Comparison of ENCODE assay signal across 9 cellular contexts in the genomic region with DNA sequence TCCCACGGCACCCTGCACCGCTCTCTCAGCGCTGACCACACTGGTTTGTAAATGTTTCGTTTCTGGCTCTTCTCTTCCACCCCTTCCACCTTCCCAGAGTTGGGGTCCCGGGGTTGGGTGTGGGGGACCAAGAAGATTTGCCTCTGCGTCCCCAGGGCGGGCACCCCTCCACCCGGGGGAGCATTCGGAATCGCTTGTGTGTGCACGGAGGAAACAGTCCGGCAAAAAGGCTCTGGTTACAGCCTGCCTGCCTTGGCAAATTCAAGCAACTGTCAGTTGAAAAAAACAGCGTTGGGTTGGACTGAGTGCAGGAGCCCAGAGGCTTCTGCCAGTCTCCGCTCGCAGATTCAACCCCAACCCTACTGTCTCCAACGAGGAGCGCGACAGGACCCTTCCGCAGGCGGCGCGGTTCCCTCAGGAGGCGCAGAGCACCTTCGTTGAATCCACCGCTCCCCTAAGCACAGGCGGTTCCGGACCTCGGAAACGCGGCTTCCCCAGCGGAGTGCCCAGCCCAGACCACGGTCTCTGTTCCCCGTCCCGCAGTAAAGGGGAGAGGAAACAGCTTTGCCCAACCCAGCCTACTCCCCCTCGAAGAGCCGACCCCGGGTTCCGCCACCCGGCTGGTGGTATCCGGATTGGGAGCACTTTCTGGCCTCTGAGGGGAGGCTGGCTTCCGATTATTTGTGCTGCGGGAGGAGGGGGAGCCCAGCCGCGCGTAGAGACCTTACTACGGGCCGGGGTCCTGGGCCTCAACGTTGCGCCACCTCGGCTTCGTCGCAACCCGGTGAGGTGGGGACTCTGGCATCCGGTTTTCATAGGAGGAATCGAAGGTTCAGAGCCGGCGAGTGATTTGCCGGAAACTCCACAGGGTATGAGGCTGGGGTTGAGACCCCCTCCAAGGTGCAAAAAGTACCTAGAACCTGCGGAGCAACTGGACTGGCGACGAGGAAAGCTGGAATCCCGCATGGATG. TPM values are rescaled to one million over a fixed set of nuclear protein-coding genes. Genes with fewer than 3 reads are reported as not detected.
DNase-seq lines count a peak whose midpoint lies in the region; ATAC-seq and TF ChIP-seq lines count a peak whose summit lies in the region.
"Had no signal": no experiment of that assay in that cellular context is flagged by ENCODE, and none has a peak within 500 bp of the region (broad histone marks: within the 10 kb centered on the region; RNA-seq: fewer than 3 reads in every experiment).

No MANE protein-coding gene starts in this region.

- H3T11ph ChIP-seq in H9 (ENCODE audit: low read length) = no peak overlapping the region

- H3K4me3 ChIP-seq in left ventricle myocardium inferior (peak overlapping the region; percentile 51), rectal smooth muscle tissue (ENCODE audit: low read length) (peak overlapping the region; percentile 40)
- H3K4me3 ChIP-seq: ovary had no signal

- H3K9me3 ChIP-seq in H9 (ENCODE audit: control insufficient read depth, low read depth, low read length) (no peaks in the 10 kb centered on the region), left ventricle myocardium inferior (replicated peaks) (no peaks in the 10 kb centered on the region)

- H3K79me2 ChIP-seq in H9 (ENCODE audit: insufficient read depth, low read length) = no peaks in the 10 kb centered on the region

- TF ChIP-seq CTCF in H9 (conservative IDR thresholded peaks at IDR 0.05) = no peak
- TF ChIP-seq CTCF in activated CD8-positive, alpha-beta T cell treated with anti-CD3 and anti-CD28 coated beads for 36 hours (IDR thresholded peaks at IDR 0.05) = no peak
- TF ChIP-seq CTCF in left ventricle myocardium inferior (IDR thresholded peaks at IDR 0.05; ENCODE audit: borderline replicate concordance) = no peak
- TF ChIP-seq CTCF in HFFc6 (IDR thresholded peaks at IDR 0.05) = no peak

- CTCF ChIA-PET in activated CD8-positive, alpha-beta T cell treated with anti-CD3 and anti-CD28 coated beads for 36 hours (lab: Charles Lee) = no interaction called here

- no peak overlapping the region for H3K18ac ChIP-seq in H9 (ENCODE audit: insufficient read length, low read depth, low read length)

- H3K23ac ChIP-seq in H9 (ENCODE audit: insufficient read length, low read depth, low read length) = no peak overlapping the region

- H3K27ac ChIP-seq in H9 (ENCODE audit: insufficient read length, low read depth, low read length) (no peak overlapping the region), left ventricle myocardium inferior (replicated peaks) (no peak overlapping the region), rectal smooth muscle tissue (ENCODE audit: low read depth, low read length) (no peak overlapping the region)
- H3K27ac ChIP-seq: ovary had no signal

- H3K27me3 Mint-ChIP-seq in H9 (ENCODE audit: low read depth) = peaks cover 100% of the 10 kb centered on the region
- peaks cover 79% of the 10 kb centered on the region for H3K27me3 Mint-ChIP-seq in activated CD8-positive, alpha-beta T cell treated with anti-CD3 and anti-CD28 coated beads for 36 hours
- peaks cover 83% of the 10 kb centered on the region for H3K27me3 Mint-ChIP-seq in HFFc6 (ENCODE audit: insufficient read depth)

- peak overlapping the region; percentile 48 for H3K4me2 ChIP-seq in H9 (ENCODE audit: insufficient read depth, insufficient read length, low read length)

- H3K4me1 Mint-ChIP-seq in H9 (peaks cover 38 to 57% of the 10 kb centered on the region in 2 experiments), HFFc6 (ENCODE audit: low read depth) (peaks cover 26% of the 10 kb centered on the region)
- H3K4me1 Mint-ChIP-seq in activated CD8-positive, alpha-beta T cell treated with anti-CD3 and anti-CD28 coated beads for 36 hours (ENCODE audit: low read depth) = peaks cover 24% of the 10 kb centered on the region

- no peak overlapping the region for H2AFZ ChIP-seq in H9 (ENCODE audit: low read length)

- H4K8ac ChIP-seq in H9 (replicated peaks; ENCODE audit: insufficient read length, low read depth, low read length) = no peak overlapping the region

- peaks cover 4% of the 10 kb centered on the region; the same call in 1 of the 2 replicates for H3K4me1 ChIP-seq in H9 (ENCODE audit: insufficient read depth, low read length)
- peaks cover 37% of the 10 kb centered on the region for H3K4me1 ChIP-seq in left ventricle myocardium inferior
- H3K4me1 ChIP-seq in rectal smooth muscle tissue (ENCODE audit: control insufficient read depth, insufficient read depth, low read length) = peaks cover 3% of the 10 kb centered on the region

- H3K27me3 ChIP-seq in H9 (ENCODE audit: insufficient read depth, low read length) = peaks cover 90% of the 10 kb centered on the region
- H3K27me3 ChIP-seq in left ventricle myocardium inferior (ENCODE audit: low read depth) = peaks cover 100% of the 10 kb centered on the region
- H3K27me3 ChIP-seq in rectal smooth muscle tissue (ENCODE audit: control insufficient read depth, insufficient read depth, low read length) = peaks cover 52% of the 10 kb centered on the region
- H3K27me3 ChIP-seq: ovary had no signal

- no peak overlapping the region for H3K14ac ChIP-seq in H9 (ENCODE audit: insufficient read depth, low read length)

- H3K4ac ChIP-seq in H9 (ENCODE audit: low read depth, low read length) = no peak overlapping the region

- POLR2A ChIA-PET in activated CD8-positive, alpha-beta T cell treated with anti-CD3 and anti-CD28 coated beads for 36 hours (lab: Charles Lee) = no interaction called here

- H2AK5ac ChIP-seq in H9 (ENCODE audit: insufficient read length, low read length) = no peak overlapping the region

- no peak overlapping the region for H2BK20ac ChIP-seq in H9 (ENCODE audit: low read depth, low read length, poor library complexity, severe bottlenecking)

- ATAC-seq in activated CD8-positive, alpha-beta T cell treated with anti-CD3 and anti-CD28 coated beads for 36 hours = peak; percentile 15
- ATAC-seq in GM18870 (IDR thresholded peaks at IDR 0.05; ENCODE audit: unreplicated experiment) = no peak

- H2BK15ac ChIP-seq in H9 (ENCODE audit: low read depth, low read length) = no peak overlapping the region

- no peak overlapping the region for H2BK12ac ChIP-seq in H9 (ENCODE audit: insufficient read length, low read depth, low read length)

- H3K9me3 Mint-ChIP-seq in H9 = peaks cover 5 to 9% of the 10 kb centered on the region in 2 experiments; a peak in 4 of 5 replicates
- H3K9me3 Mint-ChIP-seq in activated CD8-positive, alpha-beta T cell treated with anti-CD3 and anti-CD28 coated beads for 36 hours = no peaks in the 10 kb centered on the region
- H3K9me3 Mint-ChIP-seq in HFFc6 = no peaks in the 10 kb centered on the region

- H3K9ac ChIP-seq in H9 (ENCODE audit: extremely low read depth, insufficient read length, low read length) = no peak overlapping the region
- H3K9ac ChIP-seq in rectal smooth muscle tissue (ENCODE audit: low read length) = no peak overlapping the region

- peaks cover 0 to 7% (median 0%) of the 10 kb centered on the region in 3 experiments; a peak in 2 of 7 replicates for H3K36me3 Mint-ChIP-seq in H9 (ENCODE audit: insufficient read depth in 1 of 3, low read depth in 3 of 3)
- no peaks in the 10 kb centered on the region for H3K36me3 Mint-ChIP-seq in activated CD8-positive, alpha-beta T cell treated with anti-CD3 and anti-CD28 coated beads for 36 hours (ENCODE audit: low read depth)
- no peaks in the 10 kb centered on the region for H3K36me3 Mint-ChIP-seq in HFFc6 (ENCODE audit: low read depth)

- H2BK120ac ChIP-seq in H9 (ENCODE audit: low read depth, low read length, poor library complexity, severe bottlenecking) = no peak overlapping the region

- no peaks in the 10 kb centered on the region for H3K79me1 ChIP-seq in H9 (ENCODE audit: insufficient read depth, low read depth, low read length, poor library complexity, severe bottlenecking)

- H4K20me1 ChIP-seq in H9 (ENCODE audit: control insufficient read depth, insufficient read depth, insufficient read length) = peaks cover 2% of the 10 kb centered on the region

- intact Hi-C loops in activated CD8-positive, alpha-beta T cell treated with anti-CD3 and anti-CD28 coated beads for 36 hours (cut with micrococcal nuclease) = no loop called here
- intact Hi-C loops in left ventricle myocardium inferior (cut with micrococcal nuclease) = no loop called here

- H3K56ac ChIP-seq in H9 (ENCODE audit: insufficient read length, low read depth, low read length) = no peak overlapping the region

- no peaks in the 10 kb centered on the region for H3K36me3 ChIP-seq in left ventricle myocardium inferior
- no peaks in the 10 kb centered on the region for H3K36me3 ChIP-seq in rectal smooth muscle tissue (ENCODE audit: control insufficient read depth, insufficient read depth, low read length)
- H3K36me3 ChIP-seq: ovary had no signal

- H4K91ac ChIP-seq in H9 (ENCODE audit: insufficient read length, low read depth, low read length) = no peak overlapping the region

- H2BK5ac ChIP-seq in H9 (ENCODE audit: insufficient read length, low read length) = no peak overlapping the region

- peaks cover 19% of the 10 kb centered on the region for H3K23me2 ChIP-seq in H9 (ENCODE audit: insufficient read length, low read depth, low read length, poor library complexity, severe bottlenecking)

- H4K5ac ChIP-seq in H9 (ENCODE audit: insufficient read length, low read depth, low read length) = no peak overlapping the region

- in situ Hi-C loops in G401 (cut with HindIII; ENCODE audit: low sequenced_read_pairs) = no loop called here

- DNase-seq in H9 (peak; percentile 59), left ventricle myocardium inferior (no peak), G401 (ENCODE audit: low spot score) (no peak), HFFc6 (no peak)
- no peak for DNase-seq in activated CD8-positive, alpha-beta T cell treated with anti-CD3 and anti-CD28 coated beads for 36 hours
- DNase-seq: ovary had no signal

- H3K27ac Mint-ChIP-seq in H9 (no peak overlapping the region), HFFc6 (no peak overlapping the region)
- H3K27ac Mint-ChIP-seq in activated CD8-positive, alpha-beta T cell treated with anti-CD3 and anti-CD28 coated beads for 36 hours = no peak overlapping the region

- H3K4me3 Mint-ChIP-seq in H9 (peak overlapping the region; percentile 55 to 82), HFFc6 (no peak overlapping the region)
- peak overlapping the region; percentile 56 for H3K4me3 Mint-ChIP-seq in activated CD8-positive, alpha-beta T cell treated with anti-CD3 and anti-CD28 coated beads for 36 hours

- no CpG with 5 or more reads among the region's 62 CpGs for WGBS in H9 (ENCODE audit: extremely low coverage, insufficient read length, low lambda C conversion rate)

RNA-seq across cellular contexts. Expression of a gene that starts 9.6 kb away (rescaled TPM):
- 1.6 and 1.8 TPM in 2 replicates for total RNA-seq in H9 (2021)
- total RNA-seq in activated CD8-positive, alpha-beta T cell treated with anti-CD3 and anti-CD28 coated beads for 36 hours = under 1 TPM; 0.07 to 0.22 TPM
- 4.4 TPM for total RNA-seq in left ventricle myocardium inferior
- total RNA-seq in G401 (2014; rRNA removed; shearing (Covaris generic)) = 23.9 and 34.8 TPM in 2 replicates
- not detected for total RNA-seq in HFFc6 (2021; fragmentation: NEBNext Ultra II Directional; extraction: Animal tissue kit (Norgen Biotek cat#: 25700))

RNA-seq across cellular contexts. Expression of a gene that starts 45.5 kb away (rescaled TPM):
- total RNA-seq in H9 (2021) (18.3 and 18.9 TPM in 2 replicates), left ventricle myocardium inferior (40.7 TPM)
- 10 to 100 TPM; 24.3 to 28.6 TPM for total RNA-seq in activated CD8-positive, alpha-beta T cell treated with anti-CD3 and anti-CD28 coated beads for 36 hours
- 15.7 and 22.4 TPM in 2 replicates for total RNA-seq in G401 (2014; rRNA removed; shearing (Covaris generic))
- total RNA-seq in HFFc6 (2021; fragmentation: NEBNext Ultra II Directional; extraction: Animal tissue kit (Norgen Biotek cat#: 25700)) = 10 to 100 TPM; 25.6 to 30.5 (median 27.6) TPM

RNA-seq across cellular contexts. Expression of a gene that starts 45.5 kb away (rescaled TPM):
- total RNA-seq in H9 (2021) (31.6 and 33.7 TPM in 2 replicates), left ventricle myocardium inferior (35.8 TPM)
- total RNA-seq in activated CD8-positive, alpha-beta T cell treated with anti-CD3 and anti-CD28 coated beads for 36 hours = 10 to 100 TPM; 69.8 to 76.0 TPM
- 36.3 and 88.6 TPM in 2 replicates for total RNA-seq in G401 (2014; rRNA removed; shearing (Covaris generic))
- 10 to 100 TPM; 27.1 to 32.2 (median 29.4) TPM for total RNA-seq in HFFc6 (2021; fragmentation: NEBNext Ultra II Directional; extraction: Animal tissue kit (Norgen Biotek cat#: 25700))

RNA-seq across cellular contexts. Expression of a gene that starts 59.5 kb away (rescaled TPM):
- total RNA-seq in H9 (2021) (not detected in 2 replicates), left ventricle myocardium inferior (not detected)
- total RNA-seq in activated CD8-positive, alpha-beta T cell treated with anti-CD3 and anti-CD28 coated beads for 36 hours = not detected
- not detected in 2 replicates for total RNA-seq in G401 (2014; rRNA removed; shearing (Covaris generic))
- total RNA-seq in HFFc6 (2021; fragmentation: NEBNext Ultra II Directional; extraction: Animal tissue kit (Norgen Biotek cat#: 25700)) = not detected
- total RNA-seq: RPMI7951 had no signal

RNA-seq across cellular contexts. Expression of a gene that starts 59.6 kb away (rescaled TPM):
- total RNA-seq in H9 (2021) (60.7 and 65.1 TPM in 2 replicates), left ventricle myocardium inferior (311 TPM)
- total RNA-seq in activated CD8-positive, alpha-beta T cell treated with anti-CD3 and anti-CD28 coated beads for 36 hours = 10 to 100 TPM; 48.3 to 52.5 TPM
- total RNA-seq in G401 (2014; rRNA removed; shearing (Covaris generic)) = 76.1 and 107 TPM in 2 replicates
- total RNA-seq in HFFc6 (2021; fragmentation: NEBNext Ultra II Directional; extraction: Animal tissue kit (Norgen Biotek cat#: 25700)) = 10 to 100 TPM; 67.4 to 76.6 (median 72.8) TPM
